1 cellular context compared by ENCODE assay signal in genomic region chr2:161391737-161392506, GRCh38.
TF ChIP-seq lines count a peak whose summit lies in the region.

No MANE protein-coding gene starts in this region.

TF ChIP-seq in GM12878, 131 proteins besides CTCF, POLR2A, EP300 and RAD21 (continued from another document):
- TF ChIP-seq ZZZ3 (IDR thresholded peaks at IDR 0.05; ENCODE audit: control insufficient read depth, insufficient read length, low read depth), result no peak
- TF ChIP-seq E2F8 (IDR thresholded peaks at IDR 0.05; ENCODE audit: low read depth, partially characterized antibody), result no peak
- TF ChIP-seq RELB (IDR thresholded peaks at IDR 0.05; ENCODE audit: low read depth), result peak; percentile 60; the same call in 1 of the 2 replicates
- TF ChIP-seq PBX3 (IDR thresholded peaks at IDR 0.05; ENCODE audit: insufficient replicate concordance, low read depth, low read length), result peak; percentile 13
- TF ChIP-seq TBL1XR1 (IDR thresholded peaks at IDR 0.05; ENCODE audit: low read depth, low read length), result no peak
- no peak for TF ChIP-seq SREBF2 (IDR thresholded peaks at IDR 0.05; ENCODE audit: low read length)
- TF ChIP-seq JUNB (IDR thresholded peaks at IDR 0.05), result peak; percentile 56
- TF ChIP-seq BCL3 (IDR thresholded peaks at IDR 0.05; ENCODE audit: borderline replicate concordance, insufficient read depth, low read depth, low read length, poor library complexity, severe bottlenecking), result no peak
- no peak for TF ChIP-seq RBBP5 (conservative IDR thresholded peaks at IDR 0.05)
- TF ChIP-seq LARP7 (IDR thresholded peaks at IDR 0.05), result no peak
- peak; percentile 95 for TF ChIP-seq MTA2 (IDR thresholded peaks at IDR 0.05; ENCODE audit: low read depth)
